1 cellular context compared by ENCODE assay signal in the genomic region with DNA sequence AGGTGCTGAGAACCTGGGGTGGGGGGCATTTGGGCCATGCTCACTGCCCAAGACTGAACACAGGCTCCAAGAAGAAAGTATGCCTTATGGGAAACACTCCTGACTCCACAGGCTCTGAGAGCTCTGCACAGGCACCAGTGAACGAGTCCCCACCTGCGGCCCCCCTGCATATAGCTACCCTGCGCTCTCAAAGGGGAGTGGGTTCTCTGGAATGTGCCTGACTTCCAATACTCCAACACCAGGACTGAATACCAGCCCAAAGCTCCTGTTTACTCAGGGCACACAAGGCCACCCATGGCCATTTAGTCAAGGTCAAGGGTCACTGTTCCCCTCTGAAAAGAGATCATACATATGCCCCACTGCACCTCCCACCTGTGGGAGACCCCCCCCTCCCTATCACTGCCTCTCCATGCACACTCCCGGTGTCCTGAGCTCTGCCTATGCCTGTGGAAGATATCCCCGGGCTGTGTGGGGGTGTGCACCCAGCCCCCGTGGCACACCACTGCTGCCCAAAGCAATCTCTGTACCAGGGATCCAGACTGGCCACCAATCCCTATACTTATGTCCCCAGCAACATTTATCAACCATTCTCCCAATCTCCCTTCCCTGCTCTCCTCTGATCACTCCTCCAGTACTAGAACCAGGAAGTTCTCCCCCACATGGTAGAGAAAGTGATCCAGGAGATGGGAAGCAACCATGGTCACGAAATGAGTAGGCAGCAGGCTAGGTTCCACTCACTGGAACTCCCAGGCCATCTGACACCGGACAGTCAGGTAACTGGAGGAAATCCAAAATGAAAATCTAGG.
A peak's percentile ranks its signal among the peaks of the same experiment; 100 is the strongest.
TF ChIP-seq lines count a peak whose summit lies in the region.

No MANE protein-coding gene starts in this region.

TF ChIP-seq in HepG2, 621 proteins besides CTCF, POLR2A, EP300 and RAD21 (continued from another document and continues in another):
- TF ChIP-seq, protein P1, sequence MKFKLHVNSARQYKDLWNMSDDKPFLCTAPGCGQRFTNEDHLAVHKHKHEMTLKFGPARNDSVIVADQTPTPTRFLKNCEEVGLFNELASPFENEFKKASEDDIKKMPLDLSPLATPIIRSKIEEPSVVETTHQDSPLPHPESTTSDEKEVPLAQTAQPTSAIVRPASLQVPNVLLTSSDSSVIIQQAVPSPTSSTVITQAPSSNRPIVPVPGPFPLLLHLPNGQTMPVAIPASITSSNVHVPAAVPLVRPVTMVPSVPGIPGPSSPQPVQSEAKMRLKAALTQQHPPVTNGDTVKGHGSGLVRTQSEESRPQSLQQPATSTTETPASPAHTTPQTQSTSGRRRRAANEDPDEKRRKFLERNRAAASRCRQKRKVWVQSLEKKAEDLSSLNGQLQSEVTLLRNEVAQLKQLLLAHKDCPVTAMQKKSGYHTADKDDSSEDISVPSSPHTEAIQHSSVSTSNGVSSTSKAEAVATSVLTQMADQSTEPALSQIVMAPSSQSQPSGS (CRISPR knock-in tag; IDR thresholded peaks at IDR 0.05): peak; percentile 84
- no peak for TF ChIP-seq ZNF672 (CRISPR knock-in tag; IDR thresholded peaks at IDR 0.05)
- TF ChIP-seq TFE3 (CRISPR knock-in tag; IDR thresholded peaks at IDR 0.05): peak; percentile 64
- TF ChIP-seq ZNF292 (CRISPR knock-in tag; IDR thresholded peaks at IDR 0.05; ENCODE audit: borderline replicate concordance, low read depth): no peak
- peak; percentile 99 for TF ChIP-seq TEAD3 (CRISPR knock-in tag; optimal IDR thresholded peaks at IDR 0.05; ENCODE audit: borderline replicate concordance)
- no peak; the same call in 1 of the 2 replicates for TF ChIP-seq ZNF747 (CRISPR knock-in tag; IDR thresholded peaks at IDR 0.05; ENCODE audit: borderline replicate concordance)
- peak; percentile 40; the same call in 1 of the 2 replicates for TF ChIP-seq SPEN (CRISPR knock-in tag; IDR thresholded peaks at IDR 0.05; ENCODE audit: low read depth)
- TF ChIP-seq CCDC6 (CRISPR knock-in tag; IDR thresholded peaks at IDR 0.05): no peak
- no peak for TF ChIP-seq RBM22 (optimal IDR thresholded peaks at IDR 0.05; ENCODE audit: low read length)
- TF ChIP-seq NR1H2 (CRISPR knock-in tag; IDR thresholded peaks at IDR 0.05; ENCODE audit: borderline replicate concordance, low read depth): no peak
- peak; percentile 32; the same call in 1 of the 2 replicates for TF ChIP-seq RCOR2 (CRISPR knock-in tag; IDR thresholded peaks at IDR 0.05)
- TF ChIP-seq ESRRA (CRISPR knock-in tag; IDR thresholded peaks at IDR 0.05; ENCODE audit: low read depth): no peak
- 0 out of 2 replicates have a peak, but pooled peaks have one; percentile 50 for TF ChIP-seq ZNF547 (CRISPR knock-in tag; IDR thresholded peaks at IDR 0.05)
- no peak for TF ChIP-seq ZFAT (CRISPR knock-in tag; conservative IDR thresholded peaks at IDR 0.05)
- TF ChIP-seq SYNCRIP (IDR thresholded peaks at IDR 0.05; ENCODE audit: insufficient read depth, low read depth, low read length): no peak
- TF ChIP-seq ZNF883 (CRISPR knock-in tag; IDR thresholded peaks at IDR 0.05; ENCODE audit: not compliant biosample characterization): peak; percentile 63
- 0 out of 2 replicates have a peak, but pooled peaks have one; percentile 51 for TF ChIP-seq MEIS2 (CRISPR knock-in tag; IDR thresholded peaks at IDR 0.05)
- TF ChIP-seq PHF21A (CRISPR knock-in tag; IDR thresholded peaks at IDR 0.05): peak; percentile 93
- peak; percentile 89; the same call in 1 of the 2 replicates for TF ChIP-seq RXRA (CRISPR knock-in tag; IDR thresholded peaks at IDR 0.05)
- no peak for TF ChIP-seq ZBTB2 (CRISPR knock-in tag; IDR thresholded peaks at IDR 0.05; ENCODE audit: low read depth)
- TF ChIP-seq ZNF720 (CRISPR knock-in tag; IDR thresholded peaks at IDR 0.05): no peak
- TF ChIP-seq MAFF (IDR thresholded peaks at IDR 0.05; ENCODE audit: low read depth, low read length): no peak
- TF ChIP-seq, protein P2, sequence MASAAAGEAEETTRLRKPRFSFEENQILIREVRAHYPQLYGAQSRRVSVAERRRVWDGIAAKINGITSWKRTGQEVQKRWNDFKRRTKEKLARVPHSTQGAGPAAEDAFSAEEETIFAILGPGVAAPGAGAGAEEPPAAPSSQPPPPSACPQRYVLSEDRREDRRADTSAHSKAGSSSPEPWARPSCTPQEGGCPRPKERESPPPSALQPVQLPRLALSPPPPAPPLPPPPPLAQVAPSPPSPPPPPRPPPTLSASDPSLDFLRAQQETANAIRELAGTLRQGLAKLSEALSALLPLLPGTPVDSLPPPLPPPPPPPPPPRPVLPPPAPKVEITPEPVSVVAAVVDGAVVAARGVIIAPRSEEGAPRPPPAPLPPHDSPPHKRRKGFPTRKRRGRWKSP (CRISPR knock-in tag; IDR thresholded peaks at IDR 0.05): peak; percentile 73
- TF ChIP-seq TBP (CRISPR knock-in tag; IDR thresholded peaks at IDR 0.05): no peak
- TF ChIP-seq, protein P3, sequence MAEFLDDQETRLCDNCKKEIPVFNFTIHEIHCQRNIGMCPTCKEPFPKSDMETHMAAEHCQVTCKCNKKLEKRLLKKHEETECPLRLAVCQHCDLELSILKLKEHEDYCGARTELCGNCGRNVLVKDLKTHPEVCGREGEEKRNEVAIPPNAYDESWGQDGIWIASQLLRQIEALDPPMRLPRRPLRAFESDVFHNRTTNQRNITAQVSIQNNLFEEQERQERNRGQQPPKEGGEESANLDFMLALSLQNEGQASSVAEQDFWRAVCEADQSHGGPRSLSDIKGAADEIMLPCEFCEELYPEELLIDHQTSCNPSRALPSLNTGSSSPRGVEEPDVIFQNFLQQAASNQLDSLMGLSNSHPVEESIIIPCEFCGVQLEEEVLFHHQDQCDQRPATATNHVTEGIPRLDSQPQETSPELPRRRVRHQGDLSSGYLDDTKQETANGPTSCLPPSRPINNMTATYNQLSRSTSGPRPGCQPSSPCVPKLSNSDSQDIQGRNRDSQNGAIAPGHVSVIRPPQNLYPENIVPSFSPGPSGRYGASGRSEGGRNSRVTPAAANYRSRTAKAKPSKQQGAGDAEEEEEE (CRISPR knock-in tag; IDR thresholded peaks at IDR 0.05; ENCODE audit: borderline replicate concordance): no peak
- no peak for TF ChIP-seq NPAS2 (CRISPR knock-in tag; IDR thresholded peaks at IDR 0.05; ENCODE audit: borderline replicate concordance)
- 0 out of 2 replicates have a peak, but pooled peaks have one; percentile 11 for TF ChIP-seq ZNF768 (CRISPR knock-in tag; IDR thresholded peaks at IDR 0.05)
- no peak for TF ChIP-seq BATF2 (CRISPR knock-in tag; IDR thresholded peaks at IDR 0.05)
- peak; percentile 19; the same call in 1 of the 2 replicates for TF ChIP-seq BHLHE40 (IDR thresholded peaks at IDR 0.05; ENCODE audit: low read length)
- TF ChIP-seq PRPF4 (IDR thresholded peaks at IDR 0.05; ENCODE audit: low read depth, low read length, poor library complexity, severe bottlenecking): no peak
- TF ChIP-seq ZNF576 (CRISPR knock-in tag; IDR thresholded peaks at IDR 0.05): no peak
- TF ChIP-seq NFIC (IDR thresholded peaks at IDR 0.05; ENCODE audit: low read length): no peak
- no peak for TF ChIP-seq ZNF839 (CRISPR knock-in tag; IDR thresholded peaks at IDR 0.05; ENCODE audit: borderline replicate concordance)
- TF ChIP-seq, protein P4, sequence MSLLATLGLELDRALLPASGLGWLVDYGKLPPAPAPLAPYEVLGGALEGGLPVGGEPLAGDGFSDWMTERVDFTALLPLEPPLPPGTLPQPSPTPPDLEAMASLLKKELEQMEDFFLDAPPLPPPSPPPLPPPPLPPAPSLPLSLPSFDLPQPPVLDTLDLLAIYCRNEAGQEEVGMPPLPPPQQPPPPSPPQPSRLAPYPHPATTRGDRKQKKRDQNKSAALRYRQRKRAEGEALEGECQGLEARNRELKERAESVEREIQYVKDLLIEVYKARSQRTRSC (CRISPR knock-in tag; IDR thresholded peaks at IDR 0.05; ENCODE audit: low read depth): no peak
- TF ChIP-seq, protein P5, sequence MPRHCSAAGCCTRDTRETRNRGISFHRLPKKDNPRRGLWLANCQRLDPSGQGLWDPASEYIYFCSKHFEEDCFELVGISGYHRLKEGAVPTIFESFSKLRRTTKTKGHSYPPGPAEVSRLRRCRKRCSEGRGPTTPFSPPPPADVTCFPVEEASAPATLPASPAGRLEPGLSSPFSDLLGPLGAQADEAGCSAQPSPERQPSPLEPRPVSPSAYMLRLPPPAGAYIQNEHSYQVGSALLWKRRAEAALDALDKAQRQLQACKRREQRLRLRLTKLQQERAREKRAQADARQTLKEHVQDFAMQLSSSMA (CRISPR knock-in tag; IDR thresholded peaks at IDR 0.05): peak; percentile 82; the same call in 1 of the 2 replicates
- TF ChIP-seq ZNF382 (CRISPR knock-in tag; IDR thresholded peaks at IDR 0.05; ENCODE audit: borderline replicate concordance): no peak
- TF ChIP-seq XRCC5 (optimal IDR thresholded peaks at IDR 0.05; ENCODE audit: low read length): peak; percentile 63
- TF ChIP-seq TSC22D2 (CRISPR knock-in tag; IDR thresholded peaks at IDR 0.05; ENCODE audit: borderline replicate concordance): no peak
- TF ChIP-seq HOXA9 (CRISPR knock-in tag; IDR thresholded peaks at IDR 0.05; ENCODE audit: borderline replicate concordance): no peak
- TF ChIP-seq TAF1 (CRISPR knock-in tag; IDR thresholded peaks at IDR 0.05): peak; percentile 22; the same call in 1 of the 2 replicates
- TF ChIP-seq ZNF569 (CRISPR knock-in tag; IDR thresholded peaks at IDR 0.05; ENCODE audit: borderline replicate concordance): no peak
- TF ChIP-seq AKNA (CRISPR knock-in tag; IDR thresholded peaks at IDR 0.05; ENCODE audit: borderline replicate concordance): no peak
- TF ChIP-seq ZNF670 (CRISPR knock-in tag; IDR thresholded peaks at IDR 0.05; ENCODE audit: borderline replicate concordance): no peak
- no peak for TF ChIP-seq NR3C1 (CRISPR knock-in tag; IDR thresholded peaks at IDR 0.05)
- TF ChIP-seq SUZ12 (IDR thresholded peaks at IDR 0.05; ENCODE audit: low read depth, low read length): no peak
- peak; percentile 79 for TF ChIP-seq DPF2 (CRISPR knock-in tag; IDR thresholded peaks at IDR 0.05; ENCODE audit: borderline replicate concordance, low read depth)
- no peak for TF ChIP-seq DNMT3B (CRISPR knock-in tag; conservative IDR thresholded peaks at IDR 0.05)
